ENCODE assay signal across 20 cellular contexts in the genomic region with DNA sequence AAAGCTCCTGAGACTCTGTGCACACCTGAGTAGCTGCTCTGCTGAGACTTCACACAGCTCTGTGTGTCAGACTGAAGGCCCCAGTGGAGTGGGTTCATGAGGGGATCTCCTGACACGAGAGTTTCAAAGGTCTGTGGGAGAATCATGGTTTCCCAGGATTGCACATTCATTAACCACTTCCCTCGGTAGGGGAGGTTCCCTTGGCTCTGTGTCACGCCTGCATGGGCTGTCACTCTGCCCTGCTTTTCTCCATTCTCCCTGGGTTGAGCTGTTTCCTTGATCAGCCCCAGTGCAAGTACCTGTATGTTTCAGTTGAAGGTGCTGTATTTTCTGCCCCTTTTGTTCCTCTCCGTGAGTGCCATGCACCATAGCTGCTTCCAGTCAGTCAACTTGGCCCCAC.
DNase-seq lines count a peak whose midpoint lies in the region; ATAC-seq and TF ChIP-seq lines count a peak whose summit lies in the region.
"Had no signal": no experiment of that assay in that cellular context is flagged by ENCODE, and none has a peak within 500 bp of the region (broad histone marks: within the 10 kb centered on the region; RNA-seq: fewer than 3 reads in every experiment).

No MANE protein-coding gene starts in this region.

- no peak overlapping the region for H3K27ac ChIP-seq in foreskin keratinocyte
- H3K27ac ChIP-seq: A549, RWPE1 had no signal

- no peaks in the 10 kb centered on the region for H3K36me3 ChIP-seq in H7 (replicated peaks; ENCODE audit: control insufficient read depth, insufficient read depth, low read length)

- peak; percentile 35 for DNase-seq in kidney tubule cell (ENCODE audit: low spot score)
- DNase-seq in AML-193 (lab: John Stamatoyannopoulos, UW): no peak
- DNase-seq in foreskin keratinocyte: no peak
- no peak for DNase-seq in H7
- DNase-seq: C1 segment of cervical spinal cord, MV-4-11, NCI-H1417 treated with DMSO at 0.1 percent for 48 hours, NCI-H2029 treated with DMSO at 0.1 percent for 48 hours, NCI-H510A, NCI-H774, PC-3, T-helper 17 cell had no signal

- peaks cover 4% of the 10 kb centered on the region for H3K27me3 ChIP-seq in foreskin keratinocyte
- H3K27me3 ChIP-seq in H7 (ENCODE audit: control insufficient read depth, insufficient read depth, low read length): no peaks in the 10 kb centered on the region

- no peak overlapping the region for H3K4me3 ChIP-seq in H7 (ENCODE audit: insufficient read depth, low read depth, low read length)
- H3K4me3 ChIP-seq: A549, GM23338, K562 had no signal

- H3K4me1 ChIP-seq in foreskin keratinocyte: no peaks in the 10 kb centered on the region
- H3K4me1 ChIP-seq: A549 had no signal

- ATAC-seq in GM18520 (IDR thresholded peaks at IDR 0.05; ENCODE audit: unreplicated experiment) (peak; percentile 73), GM19035 (IDR thresholded peaks at IDR 0.05; ENCODE audit: unreplicated experiment) (peak; percentile 63), HG02938 (IDR thresholded peaks at IDR 0.05; ENCODE audit: unreplicated experiment) (peak; percentile 79), foreskin keratinocyte (no peak), GM18870 (IDR thresholded peaks at IDR 0.05; ENCODE audit: unreplicated experiment) (no peak)
- ATAC-seq: A549, GM23338, K562, PC-3, T-helper 17 cell had no signal

- no peak for TF ChIP-seq CTCF in foreskin keratinocyte (conservative IDR thresholded peaks at IDR 0.05)

Comparison
In these comparisons a context has a peak if more than half of its experiments do, and no peak if none do; other contexts are left out.
1. ATAC-seq: peak in GM18520 (single experiment), GM19035 (single experiment) and HG02938 (single experiment); none in foreskin keratinocyte (single experiment) and GM18870 (single experiment).